11 cellular contexts compared by ENCODE assay signal in genomic region chr17:76740329-76741118, GRCh38. TPM values are rescaled to one million over a fixed set of nuclear protein-coding genes. Genes with fewer than 3 reads are reported as not detected.
DNase-seq lines count a peak whose midpoint lies in the region; ATAC-seq and TF ChIP-seq lines count a peak whose summit lies in the region.
"Had no signal": no experiment of that assay in that cellular context is flagged by ENCODE, and none has a peak within 500 bp of the region (broad histone marks: within the 10 kb centered on the region; RNA-seq: fewer than 3 reads in every experiment).

No MANE protein-coding gene starts in this region.

- peaks cover 7% of the 10 kb centered on the region for H4K20me1 ChIP-seq in KMS-11 (ENCODE audit: insufficient read depth)
- no peaks in the 10 kb centered on the region; the same call in 1 of the 2 replicates for H4K20me1 ChIP-seq in SU-DHL-6 (ENCODE audit: low read depth, low read length)

- peaks cover 35% of the 10 kb centered on the region for H3K79me2 ChIP-seq in KMS-11 (ENCODE audit: insufficient read depth, low read depth)
- peaks cover 34% of the 10 kb centered on the region for H3K79me2 ChIP-seq in SU-DHL-6 (ENCODE audit: insufficient read depth, low read length)

- no peak overlapping the region for H3K4me3 ChIP-seq in KMS-11 (IDR thresholded peaks at IDR 0.05; ENCODE audit: insufficient read depth, low read depth, low read length)
- H3K4me3 ChIP-seq in SU-DHL-6 (ENCODE audit: insufficient read depth, low read length, poor library complexity, severe bottlenecking): no peak overlapping the region
- H3K4me3 ChIP-seq in right atrium auricular region: no peak overlapping the region
- no peak overlapping the region for H3K4me3 ChIP-seq in stomach

- H3K9me2 ChIP-seq in SU-DHL-6 (replicated peaks; ENCODE audit: insufficient read depth, low read length): no peaks in the 10 kb centered on the region

- H3K9ac ChIP-seq in KMS-11: no peak overlapping the region
- H3K9ac ChIP-seq in SU-DHL-6 (ENCODE audit: low read length): no peak overlapping the region

- DNase-seq in right atrium auricular region (ENCODE audit: low spot score) (no peak), stomach (no peak), OCI-M2 (lab: John Stamatoyannopoulos, UW; ENCODE audit: unreplicated experiment) (no peak)
- DNase-seq: activated CD4-positive, alpha-beta T cell treated with anti-CD3 and anti-CD28 coated beads, Interleukin-2, amount 10 ng/mL, durations not matched to agents 24 days and 14 days; brain microvascular endothelial cell; Caco-2; NCI-H1930 had no signal

- no peak overlapping the region for H3K27ac ChIP-seq in KMS-11
- H3K27ac ChIP-seq in SU-DHL-6 (ENCODE audit: low read depth, low read length): no peak overlapping the region
- peak overlapping the region; percentile 99 to 100 for H3K27ac ChIP-seq in right atrium auricular region
- peak overlapping the region in 3 of 5 donors; percentile 5 to 40 (median 13) for H3K27ac ChIP-seq in stomach
- H3K27ac ChIP-seq: brain microvascular endothelial cell had no signal

- no peak for TF ChIP-seq POLR2A in stomach (IDR thresholded peaks at IDR 0.05)

- no peaks in the 10 kb centered on the region for H3K9me3 ChIP-seq in SU-DHL-6 (ENCODE audit: insufficient read depth, low read length)
- H3K9me3 ChIP-seq in right atrium auricular region: no peaks in the 10 kb centered on the region
- no peaks in the 10 kb centered on the region for H3K9me3 ChIP-seq in stomach
- H3K9me3 ChIP-seq: Caco-2 had no signal

- intact Hi-C loops in stomach (cut with DNase I; ENCODE audit: low total_unique reads): no loop called here

- H3K4me1 ChIP-seq in KMS-11 (ENCODE audit: low read depth, poor library complexity, severe bottlenecking) (peaks cover 36% of the 10 kb centered on the region), right atrium auricular region (peaks cover 0 to 25% of the 10 kb centered on the region in 2 donors), stomach (peaks cover 22 to 35% (median 28%) of the 10 kb centered on the region in 4 donors)
- H3K4me1 ChIP-seq: Caco-2 had no signal

- no peaks in the 10 kb centered on the region for H3K27me3 ChIP-seq in KMS-11 (ENCODE audit: insufficient read depth, low read depth)
- no peaks in the 10 kb centered on the region for H3K27me3 ChIP-seq in SU-DHL-6 (ENCODE audit: low read length)
- H3K27me3 ChIP-seq in right atrium auricular region: no peaks in the 10 kb centered on the region
- no peaks in the 10 kb centered on the region for H3K27me3 ChIP-seq in stomach
- H3K27me3 ChIP-seq: brain microvascular endothelial cell had no signal

- TF ChIP-seq EP300 in stomach (IDR thresholded peaks at IDR 0.05): no peak

- WGBS in stomach, 5 donors: 68 to 74% (median 71%) methylated on average over 5 of the region's 5 CpGs

- H3K4me2 ChIP-seq in KMS-11: peak overlapping the region; percentile 0; the same call in 1 of the 2 replicates
- peak overlapping the region; percentile 9 for H3K4me2 ChIP-seq in SU-DHL-6 (ENCODE audit: low read depth, low read length, poor library complexity, severe bottlenecking)

- H3K36me3 ChIP-seq in KMS-11 (ENCODE audit: insufficient read depth): peaks cover 7% of the 10 kb centered on the region; the same call in 1 of the 2 replicates
- H3K36me3 ChIP-seq in SU-DHL-6 (ENCODE audit: low read length): peaks cover 17% of the 10 kb centered on the region
- H3K36me3 ChIP-seq in right atrium auricular region: peaks cover 43% of the 10 kb centered on the region
- H3K36me3 ChIP-seq in stomach: peaks cover 23 to 48% (median 43%) of the 10 kb centered on the region in 4 donors

- H2AFZ ChIP-seq in KMS-11 (ENCODE audit: low read depth) (no peak overlapping the region), SU-DHL-6 (ENCODE audit: low read depth, low read length, severe bottlenecking) (no peak overlapping the region)

- H3F3A ChIP-seq in SU-DHL-6 (ENCODE audit: insufficient read depth): peaks cover 8% of the 10 kb centered on the region

- ATAC-seq in HG03175 (IDR thresholded peaks at IDR 0.05; ENCODE audit: unreplicated experiment) (no peak), GM18873 (IDR thresholded peaks at IDR 0.05; ENCODE audit: low FRiP score, unreplicated experiment) (no peak)

- TF ChIP-seq CTCF in KMS-11 (conservative IDR thresholded peaks at IDR 0.05; ENCODE audit: low read depth, low read length) (no peak), SU-DHL-6 (IDR thresholded peaks at IDR 0.05; ENCODE audit: insufficient read depth, low read length, poor library complexity, severe bottlenecking) (no peak), right atrium auricular region (IDR thresholded peaks at IDR 0.05) (no peak), stomach (IDR thresholded peaks at IDR 0.05) (no peak)

RNA-seq across cellular contexts. Expression of gene MFSD11, which starts 2.6 kb away (rescaled TPM):
- total RNA-seq in right atrium auricular region (10 to 100 TPM; 24.8 to 29.3 TPM), stomach (10 to 100 TPM in 4 of 5 donors, 1 to 10 TPM in 1; 7.0 to 66.1 (median 46.8) TPM)
- 10 to 100 TPM in 1 of 3 donors, 1 to 10 TPM in 2; 7.2 to 11.2 (median 9.3) TPM for polyA plus RNA-seq in stomach

RNA-seq across cellular contexts. Expression of gene SRSF2, which starts 3.4 kb away (rescaled TPM):
- total RNA-seq in right atrium auricular region (100 to 1,000 TPM in 1 of 2 donors, 10 to 100 TPM in 1; 78.3 to 135 TPM), stomach (100 to 1,000 TPM; 166 to 340 (median 280) TPM)
- 100 to 1,000 TPM in 2 of 3 donors, 10 to 100 TPM in 1; 96.4 to 166 (median 106) TPM for polyA plus RNA-seq in stomach

RNA-seq across cellular contexts. Expression of gene METTL23, which starts 13.9 kb away (rescaled TPM):
- 10 to 100 TPM; 22.6 to 26.8 TPM for total RNA-seq in right atrium auricular region
- total RNA-seq in stomach: 10 to 100 TPM in 4 of 5 donors, 1 to 10 TPM in 1; 1.2 to 72.1 (median 15.5) TPM
- polyA plus RNA-seq in stomach: 10 to 100 TPM; 35.4 to 42.0 (median 35.6) TPM

RNA-seq across cellular contexts. Expression of gene JMJD6, which starts 14.1 kb away (rescaled TPM):
- total RNA-seq in right atrium auricular region: 10 to 100 TPM; 35.0 to 37.4 TPM
- total RNA-seq in stomach: 10 to 100 TPM in 3 of 5 donors, 1 to 10 TPM in 2; 9.3 to 47.3 (median 16.5) TPM
- polyA plus RNA-seq in stomach: 10 to 100 TPM; 25.8 to 32.5 (median 28.5) TPM

RNA-seq across cellular contexts. Expression of gene MXRA7, which starts 29.8 kb away (rescaled TPM):
- total RNA-seq in right atrium auricular region (100 to 1,000 TPM; 440 to 644 TPM), stomach (100 to 1,000 TPM in 2 of 5 donors, 10 to 100 TPM in 3; 41.4 to 209 (median 86.9) TPM)
- 100 to 1,000 TPM in 1 of 3 donors, 10 to 100 TPM in 2; 44.5 to 102 (median 54.5) TPM for polyA plus RNA-seq in stomach

Comparison
In these comparisons a context has a peak if more than half of its experiments do, and no peak if none do; other contexts are left out.
1. H3K27ac ChIP-seq: peak in right atrium auricular region (2 of 2) and stomach (3 of 5); none in KMS-11 (single experiment) and SU-DHL-6 (single experiment).